ENCODE assay signal across 1 cellular context in the genomic region with DNA sequence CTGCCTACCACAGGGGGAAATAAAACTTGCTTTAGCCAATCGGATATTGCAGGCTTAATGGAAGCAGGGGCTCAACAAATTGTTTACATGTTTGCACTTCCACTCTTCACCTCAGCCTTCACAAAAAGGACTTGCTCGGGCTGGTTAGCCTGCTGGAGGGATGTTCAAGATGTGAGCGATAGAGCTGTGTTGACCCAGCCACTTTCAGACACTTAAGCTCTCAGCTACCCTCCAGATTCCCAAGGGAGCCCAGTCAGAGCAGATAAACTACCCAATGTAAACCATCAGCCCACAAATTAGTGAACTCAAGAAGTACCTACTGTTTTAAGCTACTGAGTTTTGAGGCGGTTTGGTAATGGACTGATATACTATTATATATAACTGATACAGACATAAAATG.
TF ChIP-seq lines count a peak whose summit lies in the region.

No MANE protein-coding gene starts in this region.

TF ChIP-seq in GM23338, 12 proteins besides CTCF, POLR2A, EP300 and RAD21 (continued from another document):
- TF ChIP-seq, protein P1, sequence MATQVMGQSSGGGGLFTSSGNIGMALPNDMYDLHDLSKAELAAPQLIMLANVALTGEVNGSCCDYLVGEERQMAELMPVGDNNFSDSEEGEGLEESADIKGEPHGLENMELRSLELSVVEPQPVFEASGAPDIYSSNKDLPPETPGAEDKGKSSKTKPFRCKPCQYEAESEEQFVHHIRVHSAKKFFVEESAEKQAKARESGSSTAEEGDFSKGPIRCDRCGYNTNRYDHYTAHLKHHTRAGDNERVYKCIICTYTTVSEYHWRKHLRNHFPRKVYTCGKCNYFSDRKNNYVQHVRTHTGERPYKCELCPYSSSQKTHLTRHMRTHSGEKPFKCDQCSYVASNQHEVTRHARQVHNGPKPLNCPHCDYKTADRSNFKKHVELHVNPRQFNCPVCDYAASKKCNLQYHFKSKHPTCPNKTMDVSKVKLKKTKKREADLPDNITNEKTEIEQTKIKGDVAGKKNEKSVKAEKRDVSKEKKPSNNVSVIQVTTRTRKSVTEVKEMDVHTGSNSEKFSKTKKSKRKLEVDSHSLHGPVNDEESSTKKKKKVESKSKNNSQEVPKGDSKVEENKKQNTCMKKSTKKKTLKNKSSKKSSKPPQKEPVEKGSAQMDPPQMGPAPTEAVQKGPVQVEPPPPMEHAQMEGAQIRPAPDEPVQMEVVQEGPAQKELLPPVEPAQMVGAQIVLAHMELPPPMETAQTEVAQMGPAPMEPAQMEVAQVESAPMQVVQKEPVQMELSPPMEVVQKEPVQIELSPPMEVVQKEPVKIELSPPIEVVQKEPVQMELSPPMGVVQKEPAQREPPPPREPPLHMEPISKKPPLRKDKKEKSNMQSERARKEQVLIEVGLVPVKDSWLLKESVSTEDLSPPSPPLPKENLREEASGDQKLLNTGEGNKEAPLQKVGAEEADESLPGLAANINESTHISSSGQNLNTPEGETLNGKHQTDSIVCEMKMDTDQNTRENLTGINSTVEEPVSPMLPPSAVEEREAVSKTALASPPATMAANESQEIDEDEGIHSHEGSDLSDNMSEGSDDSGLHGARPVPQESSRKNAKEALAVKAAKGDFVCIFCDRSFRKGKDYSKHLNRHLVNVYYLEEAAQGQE (IDR thresholded peaks at IDR 0.05; ENCODE audit: unreplicated experiment) = no peak
- TF ChIP-seq STAT1 (IDR thresholded peaks at IDR 0.05; ENCODE audit: unreplicated experiment) (no peak), ZNF331 (CRISPR knock-in tag; IDR thresholded peaks at IDR 0.05; ENCODE audit: low read depth) (no peak), JUNB (IDR thresholded peaks at IDR 0.05; ENCODE audit: unreplicated experiment) (no peak), ZNF462 (CRISPR knock-in tag; IDR thresholded peaks at IDR 0.05) (no peak), CREB1 (CRISPR knock-in tag; IDR thresholded peaks at IDR 0.05; ENCODE audit: low read depth) (no peak), EZH2 (IDR thresholded peaks at IDR 0.05; ENCODE audit: low read depth, unreplicated experiment) (no peak), POLR2AphosphoS5 (IDR thresholded peaks at IDR 0.05; ENCODE audit: low read depth) (no peak), ZNF114 (CRISPR knock-in tag; IDR thresholded peaks at IDR 0.05) (no peak), NANOG (IDR thresholded peaks at IDR 0.05; ENCODE audit: borderline replicate concordance) (no peak)
- TF ChIP-seq, protein P2, sequence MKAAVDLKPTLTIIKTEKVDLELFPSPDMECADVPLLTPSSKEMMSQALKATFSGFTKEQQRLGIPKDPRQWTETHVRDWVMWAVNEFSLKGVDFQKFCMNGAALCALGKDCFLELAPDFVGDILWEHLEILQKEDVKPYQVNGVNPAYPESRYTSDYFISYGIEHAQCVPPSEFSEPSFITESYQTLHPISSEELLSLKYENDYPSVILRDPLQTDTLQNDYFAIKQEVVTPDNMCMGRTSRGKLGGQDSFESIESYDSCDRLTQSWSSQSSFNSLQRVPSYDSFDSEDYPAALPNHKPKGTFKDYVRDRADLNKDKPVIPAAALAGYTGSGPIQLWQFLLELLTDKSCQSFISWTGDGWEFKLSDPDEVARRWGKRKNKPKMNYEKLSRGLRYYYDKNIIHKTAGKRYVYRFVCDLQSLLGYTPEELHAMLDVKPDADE (IDR thresholded peaks at IDR 0.05) = no peak
